9 cellular contexts compared by ENCODE assay signal in genomic region chr17:57993471-57994365, GRCh38. TPM values are rescaled to one million over a fixed set of nuclear protein-coding genes. Genes with fewer than 3 reads are reported as not detected.
DNase-seq lines count a peak whose midpoint lies in the region; ATAC-seq, FAIRE-seq and TF ChIP-seq lines count a peak whose summit lies in the region.
"Had no signal": no experiment of that assay in that cellular context is flagged by ENCODE, and none has a peak within 500 bp of the region (broad histone marks: within the 10 kb centered on the region; RNA-seq: fewer than 3 reads in every experiment).

No MANE protein-coding gene starts in this region.

- TF ChIP-seq POLR2A in GM12892 (IDR thresholded peaks at IDR 0.05; ENCODE audit: low read depth, low read length) = peak; percentile 61; the same call in 1 of the 2 replicates

- DNase-seq in GM12892 (ENCODE audit: insufficient read length) (no peak), NCI-H1417 treated with DMSO at 0.1 percent for 48 hours (lab: John Stamatoyannopoulos, UW) (peak; percentile 44), activated B cell treated with CpG ODN at 0.5 μM for 24 hours (no peak), T-helper 9 cell (no peak), activated gamma-delta T cell (lab: John Stamatoyannopoulos, UW) (no peak), epidermal melanocyte (ENCODE audit: insufficient read length, low spot score) (no peak)
- no peak for DNase-seq in naive thymus-derived CD8-positive, alpha-beta T cell
- no peak for DNase-seq in stimulated activated CD4-positive, alpha-beta T cell treated with anti-CD3 and anti-CD28 coated beads, Interleukin-4, amount 100 ng/mL, for 1 hour

- POLR2A ChIA-PET in activated B cell treated with CpG ODN at 0.5 μM for 24 hours (lab: Charles Lee) = interaction anchor here (1.1 to 2.0 kb wide), 5 partner anchors 14 to 144 kb away, joined by 4 to 12 read pairs (median 8); partner anchors contain the start of genes MRPS23 and SRSF1
- POLR2A ChIA-PET in naive thymus-derived CD8-positive, alpha-beta T cell (lab: Charles Lee) = interaction anchor here (0.5 to 5.1 kb wide), 6 partner anchors 11 to 146 kb away, joined by 3 to 39 read pairs (median 4); partner anchors contain the start of genes MRPS23 and SRSF1

- no peak for TF ChIP-seq CTCF in activated B cell treated with CpG ODN at 0.5 μM for 24 hours (IDR thresholded peaks at IDR 0.05)

- H3K27me3 Mint-ChIP-seq in activated B cell treated with CpG ODN at 0.5 μM for 24 hours = no peaks in the 10 kb centered on the region
- H3K27me3 Mint-ChIP-seq in naive thymus-derived CD8-positive, alpha-beta T cell = peaks cover 0 to under 1% (median 0%) of the 10 kb centered on the region in 5 donors

- peak overlapping the region; percentile 30 for H3K4me3 Mint-ChIP-seq in activated B cell treated with CpG ODN at 0.5 μM for 24 hours
- no peak overlapping the region for H3K4me3 Mint-ChIP-seq in naive thymus-derived CD8-positive, alpha-beta T cell

- peak overlapping the region; percentile 25 for H3K27ac Mint-ChIP-seq in activated B cell treated with CpG ODN at 0.5 μM for 24 hours
- H3K27ac Mint-ChIP-seq in naive thymus-derived CD8-positive, alpha-beta T cell = peak overlapping the region; percentile 49 to 85 (median 70)

- no peaks in the 10 kb centered on the region for H3K9me3 Mint-ChIP-seq in activated B cell treated with CpG ODN at 0.5 μM for 24 hours
- H3K9me3 Mint-ChIP-seq in naive thymus-derived CD8-positive, alpha-beta T cell = no peaks in the 10 kb centered on the region

- peak; percentile 14 for FAIRE-seq in GM12892 (lab: Jason Lieb, UNC)
- FAIRE-seq: keratinocyte had no signal

- ATAC-seq in activated B cell treated with CpG ODN at 0.5 μM for 24 hours (ENCODE audit: low read depth) = peak; percentile 18
- ATAC-seq in naive thymus-derived CD8-positive, alpha-beta T cell = no peak

- H3K36me3 Mint-ChIP-seq in activated B cell treated with CpG ODN at 0.5 μM for 24 hours (ENCODE audit: low read depth) = peaks cover 9% of the 10 kb centered on the region
- no peaks in the 10 kb centered on the region for H3K36me3 Mint-ChIP-seq in naive thymus-derived CD8-positive, alpha-beta T cell

- intact Hi-C loops in activated B cell treated with CpG ODN at 0.5 μM for 24 hours (cut with micrococcal nuclease) = no loop called here

- CTCF ChIA-PET in activated B cell treated with CpG ODN at 0.5 μM for 24 hours (lab: Charles Lee) = interaction anchor here (0.8 to 11.4 kb wide), 8 partner anchors 54 to 143 kb away, joined by 3 to 242 read pairs (median 7); no protein-coding TSS in a partner anchor

- H3K4me1 Mint-ChIP-seq in activated B cell treated with CpG ODN at 0.5 μM for 24 hours = peaks cover 38% of the 10 kb centered on the region
- peaks cover 19 to 61% (median 58%) of the 10 kb centered on the region in 4 donors for H3K4me1 Mint-ChIP-seq in naive thymus-derived CD8-positive, alpha-beta T cell

RNA-seq across cellular contexts. Expression of gene VEZF1, which starts 5.7 kb away (rescaled TPM):
- polyA plus RNA-seq in GM12892 (2012; ENCODE audit: missing spikeins) = 12.5 TPM
- total RNA-seq in activated B cell treated with CpG ODN at 0.5 μM for 24 hours = 40.5 and 45.1 TPM in 2 replicates
- 10 to 100 TPM; 91.6 to 92.8 TPM for total RNA-seq in naive thymus-derived CD8-positive, alpha-beta T cell
- 10 to 100 TPM; 41.1 to 48.9 (median 42.1) TPM for polyA plus RNA-seq in naive thymus-derived CD8-positive, alpha-beta T cell

RNA-seq across cellular contexts. Expression of gene SRSF1, which starts 13.3 kb away (rescaled TPM):
- polyA plus RNA-seq in GM12892 (2012; ENCODE audit: missing spikeins) = 199 TPM
- total RNA-seq in activated B cell treated with CpG ODN at 0.5 μM for 24 hours = 288 and 289 TPM in 2 replicates
- 100 to 1,000 TPM; 213 to 256 TPM for total RNA-seq in naive thymus-derived CD8-positive, alpha-beta T cell
- 10 to 100 TPM; 43.5 to 51.6 (median 45.4) TPM for polyA plus RNA-seq in naive thymus-derived CD8-positive, alpha-beta T cell

RNA-seq across cellular contexts. Expression of gene CUEDC1, which starts 38.5 kb away (rescaled TPM):
- 1.2 TPM for polyA plus RNA-seq in GM12892 (2012; ENCODE audit: missing spikeins)
- total RNA-seq in activated B cell treated with CpG ODN at 0.5 μM for 24 hours = not detected in 2 replicates
- total RNA-seq in naive thymus-derived CD8-positive, alpha-beta T cell = under 1 TPM in 1 of 2 experiments, not detected in 1; 0.55 TPM
- not detected for polyA plus RNA-seq in naive thymus-derived CD8-positive, alpha-beta T cell
